In the genomic region with DNA sequence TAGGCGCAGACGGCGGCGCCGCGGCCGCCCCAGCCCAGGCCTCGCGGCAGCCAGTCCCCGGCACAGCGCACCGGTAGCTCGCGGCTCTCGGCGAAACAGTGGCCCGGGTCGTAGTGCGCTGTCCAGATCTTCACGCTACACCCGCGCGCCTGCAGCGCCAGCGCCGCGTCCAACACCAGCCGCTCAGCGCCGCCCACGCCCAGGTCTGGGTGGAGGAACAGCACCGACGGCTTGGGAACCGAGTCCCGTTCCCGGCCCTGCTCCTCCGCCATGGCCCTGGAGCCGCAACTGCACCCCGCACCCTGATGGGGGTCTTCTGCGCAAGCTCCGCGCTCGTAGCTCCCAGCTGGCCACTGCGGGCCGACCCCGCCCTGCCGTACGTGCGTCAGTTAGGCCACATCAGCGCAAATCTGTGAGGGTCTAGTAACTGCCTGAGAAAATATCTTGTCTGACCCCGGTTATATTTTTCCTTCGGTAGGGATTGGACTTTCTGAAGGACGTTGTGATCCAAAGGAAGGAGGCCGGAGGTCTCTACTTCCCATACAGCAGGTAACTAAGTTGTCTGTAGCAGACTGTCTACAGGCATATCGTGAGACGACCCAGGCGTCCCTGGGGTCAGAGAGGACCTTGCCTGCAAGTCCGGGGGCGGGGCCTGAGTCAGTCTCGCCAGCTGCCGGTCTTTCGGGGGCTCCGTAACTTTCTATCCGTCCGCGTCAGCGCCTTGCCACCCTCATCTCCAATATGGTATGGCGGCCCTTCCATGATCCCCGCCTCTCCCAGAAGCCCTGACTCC, we compare ENCODE assay signal across 7 cellular contexts. TPM values are rescaled to one million over a fixed set of nuclear protein-coding genes. Genes with fewer than 3 reads are reported as not detected.
A peak's percentile ranks its signal among the peaks of the same experiment; 100 is the strongest.
DNase-seq lines count a peak whose midpoint lies in the region; ATAC-seq, FAIRE-seq and TF ChIP-seq lines count a peak whose summit lies in the region.

A gene with protein sequence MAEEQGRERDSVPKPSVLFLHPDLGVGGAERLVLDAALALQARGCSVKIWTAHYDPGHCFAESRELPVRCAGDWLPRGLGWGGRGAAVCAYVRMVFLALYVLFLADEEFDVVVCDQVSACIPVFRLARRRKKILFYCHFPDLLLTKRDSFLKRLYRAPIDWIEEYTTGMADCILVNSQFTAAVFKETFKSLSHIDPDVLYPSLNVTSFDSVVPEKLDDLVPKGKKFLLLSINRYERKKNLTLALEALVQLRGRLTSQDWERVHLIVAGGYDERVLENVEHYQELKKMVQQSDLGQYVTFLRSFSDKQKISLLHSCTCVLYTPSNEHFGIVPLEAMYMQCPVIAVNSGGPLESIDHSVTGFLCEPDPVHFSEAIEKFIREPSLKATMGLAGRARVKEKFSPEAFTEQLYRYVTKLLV (minus strand): TSS at position 320 of the 793 bp plus-strand sequence. CDS start 48 bp downstream, at position 272.
Gene SEC61B (plus strand): TSS at position 660 of the 793 bp plus-strand sequence. CDS start 82 bp downstream, at position 742.

- peaks cover 32% of the 10 kb centered on the region for H3K4me1 ChIP-seq in hepatocyte (ENCODE audit: insufficient read depth)

- peak within 1 kb of the TSS; percentile 67 for H3K4me3 ChIP-seq in hepatocyte

- H4K20me1 ChIP-seq in hepatocyte (ENCODE audit: insufficient read depth, poor library complexity, severe bottlenecking), result peaks cover 60% of the 10 kb centered on the region

- H3K9me2 ChIP-seq in hepatocyte (replicated peaks; ENCODE audit: insufficient read depth), result no peaks in the 10 kb centered on the region

- no peaks in the 10 kb centered on the region for H3K27me3 ChIP-seq in hepatocyte

- TF ChIP-seq CTCF in hepatocyte (IDR thresholded peaks at IDR 0.05; ENCODE audit: poor library complexity), result no peak

- H3K9me3 ChIP-seq in hepatocyte (ENCODE audit: low read depth), result no peaks in the 10 kb centered on the region

- DNase-seq in GM18507 (ENCODE audit: extremely low spot score, insufficient read length, low read depth) (peak; percentile 91), NCI-H2029 treated with DMSO at 0.1 percent for 48 hours (lab: John Stamatoyannopoulos, UW) (peak; percentile 98), T-helper 9 cell (peak; percentile 90), astrocyte of the hippocampus (ENCODE audit: low read depth, low spot score) (peak; percentile 97), hepatocyte (ENCODE audit: low spot score) (peak; percentile 97), renal cortical epithelial cell (ENCODE audit: low read depth) (peak; percentile 89)

- peak within 1 kb of the TSS; percentile 92 for H3K27ac ChIP-seq in hepatocyte

- peaks cover 90% of the 10 kb centered on the region for H3K79me2 ChIP-seq in hepatocyte

- peak; percentile 98 for FAIRE-seq in GM18507 (lab: Jason Lieb, UNC)

- H2AFZ ChIP-seq in hepatocyte, result peak within 1 kb of the TSS; percentile 74

- no peaks in the 10 kb centered on the region for H3K36me3 ChIP-seq in hepatocyte (replicated peaks; ENCODE audit: insufficient read depth, low read depth)

- under 1% methylated on average over 68 of the region's 69 CpGs for WGBS in hepatocyte (ENCODE audit: low lambda C conversion rate, missing lambda C conversion rate)

- peak within 1 kb of the TSS; percentile 96 for H3K4me2 ChIP-seq in hepatocyte

- ATAC-seq in HG02981 (IDR thresholded peaks at IDR 0.05; ENCODE audit: unreplicated experiment), result peak; percentile 89

RNA-seq across cellular contexts. Expression of the first gene that starts in this region (rescaled TPM):
- total RNA-seq in hepatocyte (51.9 and 55.8 TPM in 2 replicates), renal cortical epithelial cell (46.7 and 54.6 TPM in 2 replicates)
- 48.3 and 64.0 TPM in 2 replicates for polyA plus RNA-seq in hepatocyte

RNA-seq across cellular contexts. Expression of gene SEC61B, which starts in this region (rescaled TPM):
- 145 and 154 TPM in 2 replicates for total RNA-seq in hepatocyte
- polyA plus RNA-seq in hepatocyte, result 365 and 377 TPM in 2 replicates
- total RNA-seq in renal cortical epithelial cell, result 70.1 and 134 TPM in 2 replicates

Comparison
In these comparisons a context has a peak if more than half of its experiments do, and no peak if none do; other contexts are left out.
1. Peak in every context shown above with its lines: DNase-seq, ATAC-seq, H3K4me3 ChIP-seq and H3K27ac ChIP-seq.